In genomic region chr12:12221560-12221959, GRCh38 we compare ENCODE assay signal across 23 cellular contexts. TPM values are rescaled to one million over a fixed set of nuclear protein-coding genes. Genes with fewer than 3 reads are reported as not detected.
DNase-seq lines count a peak whose midpoint lies in the region; ATAC-seq, FAIRE-seq and TF ChIP-seq lines count a peak whose summit lies in the region.
"Had no signal": no experiment of that assay in that cellular context is flagged by ENCODE, and none has a peak within 500 bp of the region (broad histone marks: within the 10 kb centered on the region; RNA-seq: fewer than 3 reads in every experiment).

No MANE protein-coding gene starts in this region.

- H3K4me1 Mint-ChIP-seq in stimulated activated effector memory CD8-positive, alpha-beta T cell treated with anti-CD3 and anti-CD28 coated beads, Interleukin-12 subunit alpha, Interleukin-12 subunit beta, amount 100 ng/mL, for 72 hours, result no peaks in the 10 kb centered on the region

- no peak overlapping the region for H3K4me3 Mint-ChIP-seq in stimulated activated effector memory CD8-positive, alpha-beta T cell treated with anti-CD3 and anti-CD28 coated beads, Interleukin-12 subunit alpha, Interleukin-12 subunit beta, amount 100 ng/mL, for 72 hours
- H3K4me3 Mint-ChIP-seq: activated B cell treated with CpG ODN at 0.5 μM for 24 hours; activated CD8-positive, alpha-beta T cell treated with anti-CD3 and anti-CD28 coated beads, Interleukin-2, amount 10 ng/mL, durations not matched to agents 7 days and 5 days; activated naive CD8-positive, alpha-beta T cell; activated T-cell treated with anti-CD3 and anti-CD28 coated beads, Interleukin-2, amount 50 U/mL, for 72 hours; mesothelial cell of epicardium; nephron progenitor cell; T-helper 17 cell had no signal

- DNase-seq in GM18507 (ENCODE audit: extremely low spot score, insufficient read length, low read depth) (no peak), RCC 7860 (ENCODE audit: low spot score) (no peak), NCI-H446 (lab: John Stamatoyannopoulos, UW) (no peak)
- no peak for DNase-seq in stimulated activated effector memory CD8-positive, alpha-beta T cell treated with anti-CD3 and anti-CD28 coated beads, Interleukin-12 subunit alpha, Interleukin-12 subunit beta, amount 100 ng/mL, for 72 hours (ENCODE audit: low spot score in 2 of 2)
- DNase-seq in effector memory CD4-positive, alpha-beta T cell, result no peak
- DNase-seq: activated B cell treated with CpG ODN at 0.5 μM for 24 hours; activated CD8-positive, alpha-beta T cell treated with anti-CD3 and anti-CD28 coated beads, Interleukin-2, amount 10 ng/mL, durations not matched to agents 7 days and 5 days; activated T-cell treated with anti-CD3 and anti-CD28 coated beads, Interleukin-2, amount 50 U/mL, for 72 hours; NCI-H1436 treated with DMSO at 0.1 percent for 48 hours; NCI-H510A treated with DMSO at 0.1 percent for 48 hours; nephron progenitor cell; OCI-M1; SJCRH30; T-helper 17 cell had no signal

- H3K27ac ChIP-seq in liver (ENCODE audit: low read depth in 1 of 2, low read length in 2 of 2), result no peak overlapping the region
- no peak overlapping the region for H3K27ac ChIP-seq in effector memory CD4-positive, alpha-beta T cell (ENCODE audit: insufficient read depth, low read length, poor library complexity, severe bottlenecking)
- H3K27ac ChIP-seq: prostate gland, SJCRH30, suprapubic skin, vagina had no signal

- H3K27me3 ChIP-seq in liver (ENCODE audit: control insufficient read depth in 4 of 4, insufficient read depth in 4 of 4, low read length in 3 of 4), result no peaks in the 10 kb centered on the region
- H3K27me3 ChIP-seq in effector memory CD4-positive, alpha-beta T cell (replicated peaks; ENCODE audit: control insufficient read depth, insufficient read depth, low read length, poor library complexity, severe bottlenecking), result no peaks in the 10 kb centered on the region
- H3K27me3 ChIP-seq: SJCRH30, suprapubic skin, vagina had no signal

- H3K4me1 ChIP-seq in liver (ENCODE audit: control insufficient read depth in 4 of 4, insufficient read depth in 4 of 4, low read length in 3 of 4), result peaks cover 7 to 32% (median 21%) of the 10 kb centered on the region in 4 donors
- no peaks in the 10 kb centered on the region for H3K4me1 ChIP-seq in effector memory CD4-positive, alpha-beta T cell (ENCODE audit: control insufficient read depth, insufficient read depth, low read length, poor library complexity, severe bottlenecking)
- H3K4me1 ChIP-seq: SJCRH30 had no signal

- H3K27ac Mint-ChIP-seq in stimulated activated effector memory CD8-positive, alpha-beta T cell treated with anti-CD3 and anti-CD28 coated beads, Interleukin-12 subunit alpha, Interleukin-12 subunit beta, amount 100 ng/mL, for 72 hours, result no peak overlapping the region
- H3K27ac Mint-ChIP-seq: activated B cell treated with CpG ODN at 0.5 μM for 24 hours; activated CD8-positive, alpha-beta T cell treated with anti-CD3 and anti-CD28 coated beads, Interleukin-2, amount 10 ng/mL, durations not matched to agents 7 days and 5 days; activated naive CD8-positive, alpha-beta T cell; activated T-cell treated with anti-CD3 and anti-CD28 coated beads, Interleukin-2, amount 50 U/mL, for 72 hours; mesothelial cell of epicardium; T-helper 17 cell had no signal

- no peaks in the 10 kb centered on the region for H3K9me3 ChIP-seq in liver (ENCODE audit: control insufficient read depth in 4 of 4, low read length in 3 of 4)
- no peaks in the 10 kb centered on the region for H3K9me3 ChIP-seq in effector memory CD4-positive, alpha-beta T cell (ENCODE audit: control insufficient read depth, low read length)
- H3K9me3 ChIP-seq: HAP-1, prostate gland, suprapubic skin, vagina had no signal

- no peaks in the 10 kb centered on the region for H3K36me3 Mint-ChIP-seq in stimulated activated effector memory CD8-positive, alpha-beta T cell treated with anti-CD3 and anti-CD28 coated beads, Interleukin-12 subunit alpha, Interleukin-12 subunit beta, amount 100 ng/mL, for 72 hours

- no peak overlapping the region for H3K4me3 ChIP-seq in liver (ENCODE audit: low read depth in 1 of 3, low read length in 3 of 3)
- H3K4me3 ChIP-seq in effector memory CD4-positive, alpha-beta T cell (ENCODE audit: insufficient read depth, low read depth, low read length, poor library complexity, severe bottlenecking), result no peak overlapping the region
- H3K4me3 ChIP-seq: HAP-1, prostate gland, SJCRH30, suprapubic skin, vagina had no signal

- no peak for TF ChIP-seq CTCF in liver (IDR thresholded peaks at IDR 0.05; ENCODE audit: low read depth, low read length, missing input control)

- no peak for TF ChIP-seq RAD21 in liver (IDR thresholded peaks at IDR 0.05)

- no peaks in the 10 kb centered on the region for H3K36me3 ChIP-seq in liver (ENCODE audit: control insufficient read depth in 4 of 4, insufficient read depth in 3 of 4, low read depth in 1 of 4, low read length in 3 of 4)
- H3K36me3 ChIP-seq in effector memory CD4-positive, alpha-beta T cell (ENCODE audit: control insufficient read depth, insufficient read depth, low read length), result no peaks in the 10 kb centered on the region
- H3K36me3 ChIP-seq: HAP-1, prostate gland, SJCRH30, suprapubic skin, vagina had no signal

- no peak overlapping the region for H3K9ac ChIP-seq in liver (ENCODE audit: low read depth in 1 of 2, low read length in 2 of 2)

- no peaks in the 10 kb centered on the region for H3K9me3 Mint-ChIP-seq in stimulated activated effector memory CD8-positive, alpha-beta T cell treated with anti-CD3 and anti-CD28 coated beads, Interleukin-12 subunit alpha, Interleukin-12 subunit beta, amount 100 ng/mL, for 72 hours

- peak; percentile 56 for FAIRE-seq in GM18507 (lab: Jason Lieb, UNC)
- FAIRE-seq in RCC 7860 (lab: Jason Lieb, UNC), result peak; percentile 86
- FAIRE-seq: colon had no signal

- WGBS in liver, result 34% methylated on average over 2 of the region's 2 CpGs

- ATAC-seq in HG02981 (IDR thresholded peaks at IDR 0.05; ENCODE audit: unreplicated experiment), result peak; percentile 56
- no peak for ATAC-seq in stimulated activated effector memory CD8-positive, alpha-beta T cell treated with anti-CD3 and anti-CD28 coated beads, Interleukin-12 subunit alpha, Interleukin-12 subunit beta, amount 100 ng/mL, for 72 hours
- ATAC-seq: activated CD8-positive, alpha-beta T cell treated with anti-CD3 and anti-CD28 coated beads, Interleukin-2, amount 10 ng/mL, durations not matched to agents 7 days and 5 days; activated T-cell treated with anti-CD3 and anti-CD28 coated beads, Interleukin-2, amount 50 U/mL, for 72 hours; T-helper 17 cell had no signal

TF ChIP-seq in liver, 16 proteins besides CTCF, POLR2A, EP300 and RAD21:
- TF ChIP-seq HNF4A (conservative IDR thresholded peaks at IDR 0.05), result peak; percentile 8 to 9
- TF ChIP-seq HNF4G (IDR thresholded peaks at IDR 0.05), result no peak
- no peak for TF ChIP-seq FOXA2 (IDR thresholded peaks at IDR 0.05)
TF ChIP-seq in liver: peak in this region for 1.

RNA-seq across cellular contexts. Expression of gene LRP6, which starts 45.3 kb away (rescaled TPM):
- 10 to 100 TPM; 24.7 to 76.8 TPM for total RNA-seq in liver
- 10 to 100 TPM; 14.7 to 21.7 TPM for polyA plus RNA-seq in liver
